1 cellular context compared by ENCODE assay signal in the genomic region with DNA sequence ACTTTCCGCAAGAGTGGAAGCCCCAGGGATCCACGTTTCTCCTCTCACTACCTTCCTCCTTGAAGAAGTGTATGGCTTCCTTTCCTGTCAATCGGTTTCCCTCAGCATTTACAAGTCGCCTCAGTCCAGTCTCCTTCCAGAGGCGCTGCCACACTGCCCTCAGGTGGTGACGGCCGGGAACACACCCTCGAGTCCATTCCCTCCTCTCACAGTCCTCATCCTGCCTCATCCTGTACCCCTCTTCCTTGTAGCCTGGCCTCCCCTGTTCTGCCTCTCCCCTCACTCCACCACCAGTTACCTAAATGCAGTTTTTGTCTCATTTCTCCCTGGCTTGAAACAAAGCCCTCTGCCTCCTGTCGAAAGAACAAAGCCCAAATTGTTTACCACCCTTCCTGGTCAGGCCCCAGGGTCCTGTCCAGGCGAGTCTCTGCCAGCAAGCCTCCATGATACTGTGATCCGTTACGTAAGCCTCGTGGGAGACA.
TF ChIP-seq lines count a peak whose summit lies in the region.

No MANE protein-coding gene starts in this region.

TF ChIP-seq in Ishikawa, 13 proteins besides CTCF, POLR2A, EP300 and RAD21 (continued from another document):
- TF ChIP-seq, protein P1, sequence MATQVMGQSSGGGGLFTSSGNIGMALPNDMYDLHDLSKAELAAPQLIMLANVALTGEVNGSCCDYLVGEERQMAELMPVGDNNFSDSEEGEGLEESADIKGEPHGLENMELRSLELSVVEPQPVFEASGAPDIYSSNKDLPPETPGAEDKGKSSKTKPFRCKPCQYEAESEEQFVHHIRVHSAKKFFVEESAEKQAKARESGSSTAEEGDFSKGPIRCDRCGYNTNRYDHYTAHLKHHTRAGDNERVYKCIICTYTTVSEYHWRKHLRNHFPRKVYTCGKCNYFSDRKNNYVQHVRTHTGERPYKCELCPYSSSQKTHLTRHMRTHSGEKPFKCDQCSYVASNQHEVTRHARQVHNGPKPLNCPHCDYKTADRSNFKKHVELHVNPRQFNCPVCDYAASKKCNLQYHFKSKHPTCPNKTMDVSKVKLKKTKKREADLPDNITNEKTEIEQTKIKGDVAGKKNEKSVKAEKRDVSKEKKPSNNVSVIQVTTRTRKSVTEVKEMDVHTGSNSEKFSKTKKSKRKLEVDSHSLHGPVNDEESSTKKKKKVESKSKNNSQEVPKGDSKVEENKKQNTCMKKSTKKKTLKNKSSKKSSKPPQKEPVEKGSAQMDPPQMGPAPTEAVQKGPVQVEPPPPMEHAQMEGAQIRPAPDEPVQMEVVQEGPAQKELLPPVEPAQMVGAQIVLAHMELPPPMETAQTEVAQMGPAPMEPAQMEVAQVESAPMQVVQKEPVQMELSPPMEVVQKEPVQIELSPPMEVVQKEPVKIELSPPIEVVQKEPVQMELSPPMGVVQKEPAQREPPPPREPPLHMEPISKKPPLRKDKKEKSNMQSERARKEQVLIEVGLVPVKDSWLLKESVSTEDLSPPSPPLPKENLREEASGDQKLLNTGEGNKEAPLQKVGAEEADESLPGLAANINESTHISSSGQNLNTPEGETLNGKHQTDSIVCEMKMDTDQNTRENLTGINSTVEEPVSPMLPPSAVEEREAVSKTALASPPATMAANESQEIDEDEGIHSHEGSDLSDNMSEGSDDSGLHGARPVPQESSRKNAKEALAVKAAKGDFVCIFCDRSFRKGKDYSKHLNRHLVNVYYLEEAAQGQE (IDR thresholded peaks at IDR 0.05; ENCODE audit: low read depth), result no peak
- TF ChIP-seq FOXM1 (IDR thresholded peaks at IDR 0.05; ENCODE audit: borderline replicate concordance, low read depth) (no peak), CREB1 (IDR thresholded peaks at IDR 0.05; ENCODE audit: low read depth) (no peak), ZBTB7A (IDR thresholded peaks at IDR 0.05; ENCODE audit: low read depth) (no peak), YY1 (IDR thresholded peaks at IDR 0.05; ENCODE audit: low read depth) (no peak), TAF1 (IDR thresholded peaks at IDR 0.05; ENCODE audit: low read depth) (no peak), TCF12 (IDR thresholded peaks at IDR 0.05; ENCODE audit: low read depth) (no peak)
- TF ChIP-seq, protein P2, sequence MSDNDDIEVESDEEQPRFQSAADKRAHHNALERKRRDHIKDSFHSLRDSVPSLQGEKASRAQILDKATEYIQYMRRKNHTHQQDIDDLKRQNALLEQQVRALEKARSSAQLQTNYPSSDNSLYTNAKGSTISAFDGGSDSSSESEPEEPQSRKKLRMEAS (IDR thresholded peaks at IDR 0.05), result no peak
TF ChIP-seq in Ishikawa: peak in this region for 0.
